ENCODE assay signal across 9 cellular contexts in genomic region chr9:95018099-95018927, GRCh38.
DNase-seq lines count a peak whose midpoint lies in the region; ATAC-seq, FAIRE-seq and TF ChIP-seq lines count a peak whose summit lies in the region.
"Had no signal": no experiment of that assay in that cellular context is flagged by ENCODE, and none has a peak within 500 bp of the region (broad histone marks: within the 10 kb centered on the region; RNA-seq: fewer than 3 reads in every experiment).

No MANE protein-coding gene starts in this region.

- H3K36me3 ChIP-seq in endothelial cell of umbilical vein (ENCODE audit: control insufficient read depth in 2 of 2, extremely low read depth in 1 of 2, insufficient read depth in 2 of 2, low read length in 2 of 2): peaks cover 13 to 15% of the 10 kb centered on the region in 2 experiments
- H3K36me3 ChIP-seq in CD8-positive, alpha-beta memory T cell (ENCODE audit: insufficient read depth, low read length): no peaks in the 10 kb centered on the region

- H3K4me1 Mint-ChIP-seq in CD8-positive, alpha-beta memory T cell: no peaks in the 10 kb centered on the region

- BruUV-seq in endothelial cell of umbilical vein (replicated peaks; lab: Mats Ljungman, UMichigan): no TSS peak

- no peaks in the 10 kb centered on the region for H3K9me3 Mint-ChIP-seq in CD8-positive, alpha-beta memory T cell
- H3K9me3 Mint-ChIP-seq: dendritic cell treated with granulocyte-macrophage colony-stimulating factor and Interleukin-4, amounts not matched to agents 40 ng/mL and 50 ng/mL, for 4 days had no signal

- no peak overlapping the region for H3K4me3 Mint-ChIP-seq in CD8-positive, alpha-beta memory T cell
- H3K4me3 Mint-ChIP-seq: dendritic cell treated with granulocyte-macrophage colony-stimulating factor and Interleukin-4, amounts not matched to agents 40 ng/mL and 50 ng/mL, for 4 days had no signal

- no peaks in the 10 kb centered on the region for H3K27me3 ChIP-seq in endothelial cell of umbilical vein (ENCODE audit: control insufficient read depth in 2 of 2, insufficient read depth in 2 of 2, low read length in 2 of 2)
- H3K27me3 ChIP-seq in CD8-positive, alpha-beta memory T cell (ENCODE audit: insufficient read depth, low read length, poor library complexity, severe bottlenecking): no peaks in the 10 kb centered on the region

- peaks cover 15% of the 10 kb centered on the region for H3K4me1 ChIP-seq in endothelial cell of umbilical vein (ENCODE audit: control insufficient read depth, extremely low read depth, insufficient read depth, low read length)
- no peaks in the 10 kb centered on the region for H3K4me1 ChIP-seq in CD8-positive, alpha-beta memory T cell (ENCODE audit: insufficient read depth, low read length)

- no peak overlapping the region for H2AFZ ChIP-seq in endothelial cell of umbilical vein (ENCODE audit: low read depth, low read length)

- TF ChIP-seq POLR2A in endothelial cell of umbilical vein (IDR thresholded peaks at IDR 0.05; ENCODE audit: low read depth, low read length): no peak

- no peak overlapping the region for H3K4me3 ChIP-seq in endothelial cell of umbilical vein (replicated peaks in 1 of 3; ENCODE audit: insufficient read depth in 1 of 3, low read depth in 1 of 3, low read length in 3 of 3)
- no peak overlapping the region for H3K4me3 ChIP-seq in CD8-positive, alpha-beta memory T cell (ENCODE audit: low read length)

- no peak overlapping the region for H3K27ac Mint-ChIP-seq in CD8-positive, alpha-beta memory T cell
- H3K27ac Mint-ChIP-seq: dendritic cell treated with granulocyte-macrophage colony-stimulating factor and Interleukin-4, amounts not matched to agents 40 ng/mL and 50 ng/mL, for 4 days had no signal

- H3K9ac ChIP-seq in endothelial cell of umbilical vein (replicated peaks; ENCODE audit: extremely low read depth, insufficient read depth, low read length): peak overlapping the region; percentile 19

- H3K4me2 ChIP-seq in endothelial cell of umbilical vein (ENCODE audit: insufficient read depth, low read length): peak overlapping the region; percentile 23

- H3K27me3 Mint-ChIP-seq in CD8-positive, alpha-beta memory T cell: no peaks in the 10 kb centered on the region
- H3K27me3 Mint-ChIP-seq: dendritic cell treated with granulocyte-macrophage colony-stimulating factor and Interleukin-4, amounts not matched to agents 40 ng/mL and 50 ng/mL, for 4 days had no signal

- no peak for TF ChIP-seq CTCF in endothelial cell of umbilical vein (IDR thresholded peaks at IDR 0.05; ENCODE audit: extremely low read depth in 1 of 2, insufficient read depth in 1 of 2, low read depth in 1 of 2, low read length in 2 of 2)

- dilution Hi-C loops in endothelial cell of umbilical vein (cut with MboI; ENCODE audit: extremely low pct_ligation_motif_present, low sequenced_read_pairs): no loop called here

- FAIRE-seq in HTR-8/SVneo (lab: Jason Lieb, UNC) (no peak), endothelial cell of umbilical vein (lab: Jason Lieb, UNC) (peak; percentile 87)

- peaks cover 5 to 9% (median 6%) of the 10 kb centered on the region in 3 donors for H3K36me3 Mint-ChIP-seq in CD8-positive, alpha-beta memory T cell

- DNase-seq in A172 (ENCODE audit: low spot score) (peak; percentile 91), HTR-8/SVneo (ENCODE audit: insufficient read length, low spot score) (peak; percentile 29), endothelial cell of umbilical vein (ENCODE audit: low read depth, low spot score) (peak; percentile 81), myocyte (ENCODE audit: low read depth) (peak; percentile 87), NCI-H82 (lab: John Stamatoyannopoulos, UW) (no peak), middle frontal gyrus (ENCODE audit: extremely low spot score, low spot score) (no peak)
- DNase-seq in CD8-positive, alpha-beta memory T cell: no peak

- H3K79me2 ChIP-seq in endothelial cell of umbilical vein (ENCODE audit: control insufficient read depth, insufficient read depth, low read length): peaks cover 8% of the 10 kb centered on the region

- no peaks in the 10 kb centered on the region for H3K9me1 ChIP-seq in endothelial cell of umbilical vein (replicated peaks; ENCODE audit: control insufficient read depth, extremely low read depth, insufficient read depth, low read length)

- POLR2A ChIA-PET in endothelial cell of umbilical vein (lab: Charles Lee): no interaction called here
- POLR2A ChIA-PET in CD8-positive, alpha-beta memory T cell (lab: Charles Lee): no interaction called here

- intact Hi-C loops in endothelial cell of umbilical vein (cut with micrococcal nuclease): loop anchor here (1.0 kb wide), 1 partner anchor 8 kb away; no protein-coding TSS in a partner anchor

- ATAC-seq in GM19395 (IDR thresholded peaks at IDR 0.05; ENCODE audit: unreplicated experiment): no peak

- no peaks in the 10 kb centered on the region for H4K20me1 ChIP-seq in endothelial cell of umbilical vein (replicated peaks; ENCODE audit: control insufficient read depth, extremely low read depth, insufficient read depth, low read length)

- H3K9me3 ChIP-seq in endothelial cell of umbilical vein (replicated peaks; ENCODE audit: control insufficient read depth, insufficient read depth, low read length): no peaks in the 10 kb centered on the region
- H3K9me3 ChIP-seq in CD8-positive, alpha-beta memory T cell (ENCODE audit: low read length): no peaks in the 10 kb centered on the region

- CTCF ChIA-PET in endothelial cell of umbilical vein (lab: Charles Lee): interaction anchor here (0.8 to 2.6 kb wide), 4 partner anchors 11 to 337 kb away, joined by 4 to 8 read pairs (median 4); no protein-coding TSS in a partner anchor
- CTCF ChIA-PET in CD8-positive, alpha-beta memory T cell (lab: Charles Lee): no interaction called here

- H3K27ac ChIP-seq in endothelial cell of umbilical vein (ENCODE audit: insufficient read depth, low read depth, low read length): peak overlapping the region; percentile 62
- no peak overlapping the region for H3K27ac ChIP-seq in CD8-positive, alpha-beta memory T cell (ENCODE audit: low read depth, low read length)

TF ChIP-seq in endothelial cell of umbilical vein, 7 proteins besides CTCF, POLR2A, EP300 and RAD21:
- TF ChIP-seq MYC (IDR thresholded peaks at IDR 0.05; ENCODE audit: low read depth, low read length) (no peak), JUN (IDR thresholded peaks at IDR 0.05; ENCODE audit: borderline replicate concordance, insufficient read depth, insufficient read length, low read depth) (peak; percentile 88), GATA2 (IDR thresholded peaks at IDR 0.05; ENCODE audit: insufficient read depth, insufficient read length, low read depth, low read length) (no peak), POLR2AphosphoS5 (IDR thresholded peaks at IDR 0.05; ENCODE audit: insufficient read depth, low read depth, low read length) (no peak), FOS (IDR thresholded peaks at IDR 0.05; ENCODE audit: borderline replicate concordance, insufficient read depth, low read length) (peak; percentile 66), EZH2 (IDR thresholded peaks at IDR 0.05; ENCODE audit: borderline replicate concordance, low read depth, low read length, severe bottlenecking) (no peak)
- TF ChIP-seq, protein P1, sequence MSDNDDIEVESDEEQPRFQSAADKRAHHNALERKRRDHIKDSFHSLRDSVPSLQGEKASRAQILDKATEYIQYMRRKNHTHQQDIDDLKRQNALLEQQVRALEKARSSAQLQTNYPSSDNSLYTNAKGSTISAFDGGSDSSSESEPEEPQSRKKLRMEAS (IDR thresholded peaks at IDR 0.05; ENCODE audit: insufficient read depth, insufficient read length): no peak

Comparison
In these comparisons a context has a peak if more than half of its experiments do, and no peak if none do; other contexts are left out.
1. DNase-seq: peak in A172 (single experiment), HTR-8/SVneo (single experiment), endothelial cell of umbilical vein (single experiment) and myocyte (single experiment); none in NCI-H82 (single experiment), middle frontal gyrus (single experiment) and CD8-positive, alpha-beta memory T cell (0 of 5).